1 cellular context compared by ENCODE assay signal in genomic region chr5:107369622-107370021, GRCh38.
A peak's percentile ranks its signal among the peaks of the same experiment; 100 is the strongest.
TF ChIP-seq lines count a peak whose summit lies in the region.

No MANE protein-coding gene starts in this region.

TF ChIP-seq in HepG2, 621 proteins besides CTCF, POLR2A, EP300 and RAD21 (continued from another document):
- no peak for TF ChIP-seq ZNF687 (CRISPR knock-in tag; IDR thresholded peaks at IDR 0.05)
- no peak for TF ChIP-seq ZNF121 (CRISPR knock-in tag; IDR thresholded peaks at IDR 0.05)
- no peak for TF ChIP-seq ZNF318 (CRISPR knock-in tag; IDR thresholded peaks at IDR 0.05)
- peak; percentile 36 to 45; a peak in 2 of 4 replicates for TF ChIP-seq MAFK (conservative IDR thresholded peaks at IDR 0.05 in 1 of 2, IDR thresholded peaks at IDR 0.05 in 1 of 2; ENCODE audit: low read length in 2 of 2)
- TF ChIP-seq SATB2 (CRISPR knock-in tag; IDR thresholded peaks at IDR 0.05), result no peak
TF ChIP-seq in HepG2: peak in this region for 2.
